In the genomic region with DNA sequence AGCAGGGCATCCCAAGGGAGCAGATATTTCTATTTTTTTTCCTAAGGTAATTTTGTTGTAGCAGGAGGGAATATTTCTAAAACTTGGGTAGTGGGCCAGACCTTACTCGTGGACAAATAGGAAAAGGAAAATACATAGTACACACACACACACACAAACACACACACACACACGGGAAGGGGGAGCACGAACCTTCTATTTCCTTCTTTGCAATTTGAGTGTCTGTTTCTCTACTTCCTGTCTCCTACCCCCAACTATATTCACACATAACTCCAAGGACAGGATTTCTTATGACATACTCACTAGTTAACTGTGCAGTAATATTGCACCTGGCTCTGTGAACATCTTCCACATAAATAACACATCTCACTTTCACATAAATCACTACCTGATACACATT, we compare ENCODE assay signal across 1 cellular context.
TF ChIP-seq lines count a peak whose summit lies in the region.

No MANE protein-coding gene starts in this region.

TF ChIP-seq in H1, 55 proteins besides CTCF, POLR2A, EP300 and RAD21:
- TF ChIP-seq TEAD4 (IDR thresholded peaks at IDR 0.05; ENCODE audit: low read depth, low read length) (no peak), NRF1 (IDR thresholded peaks at IDR 0.05; ENCODE audit: low read depth, low read length) (no peak), TCF12 (IDR thresholded peaks at IDR 0.05; ENCODE audit: low read depth, low read length) (no peak), CBX5 (IDR thresholded peaks at IDR 0.05; ENCODE audit: low read depth, low read length) (no peak), SP4 (IDR thresholded peaks at IDR 0.05; ENCODE audit: low read length) (no peak), TAF7 (optimal IDR thresholded peaks at IDR 0.05; ENCODE audit: borderline replicate concordance, low read depth, low read length) (no peak)
- TF ChIP-seq, protein P1, sequence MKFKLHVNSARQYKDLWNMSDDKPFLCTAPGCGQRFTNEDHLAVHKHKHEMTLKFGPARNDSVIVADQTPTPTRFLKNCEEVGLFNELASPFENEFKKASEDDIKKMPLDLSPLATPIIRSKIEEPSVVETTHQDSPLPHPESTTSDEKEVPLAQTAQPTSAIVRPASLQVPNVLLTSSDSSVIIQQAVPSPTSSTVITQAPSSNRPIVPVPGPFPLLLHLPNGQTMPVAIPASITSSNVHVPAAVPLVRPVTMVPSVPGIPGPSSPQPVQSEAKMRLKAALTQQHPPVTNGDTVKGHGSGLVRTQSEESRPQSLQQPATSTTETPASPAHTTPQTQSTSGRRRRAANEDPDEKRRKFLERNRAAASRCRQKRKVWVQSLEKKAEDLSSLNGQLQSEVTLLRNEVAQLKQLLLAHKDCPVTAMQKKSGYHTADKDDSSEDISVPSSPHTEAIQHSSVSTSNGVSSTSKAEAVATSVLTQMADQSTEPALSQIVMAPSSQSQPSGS (IDR thresholded peaks at IDR 0.05; ENCODE audit: low read length) = no peak
